Comparison of ENCODE assay signal across 9 cellular contexts in genomic region chr3:136171097-136171542, GRCh38. TPM values are rescaled to one million over a fixed set of nuclear protein-coding genes. Genes with fewer than 3 reads are reported as not detected.
DNase-seq lines count a peak whose midpoint lies in the region; ATAC-seq, FAIRE-seq and TF ChIP-seq lines count a peak whose summit lies in the region.
"Had no signal": no experiment of that assay in that cellular context is flagged by ENCODE, and none has a peak within 500 bp of the region (broad histone marks: within the 10 kb centered on the region; RNA-seq: fewer than 3 reads in every experiment).

No MANE protein-coding gene starts in this region.

- H3K27ac Mint-ChIP-seq in activated CD8-positive, alpha-beta T cell treated with anti-CD3 and anti-CD28 coated beads for 36 hours = no peak overlapping the region

- TF ChIP-seq POLR2A in H54 (IDR thresholded peaks at IDR 0.05; ENCODE audit: low read depth, low read length) (no peak), right lobe of liver (IDR thresholded peaks at IDR 0.05) (no peak), GM12892 (IDR thresholded peaks at IDR 0.05; ENCODE audit: low read depth, low read length) (no peak)

- H3K4me1 Mint-ChIP-seq in activated CD8-positive, alpha-beta T cell treated with anti-CD3 and anti-CD28 coated beads for 36 hours (ENCODE audit: low read depth) = peaks cover 37% of the 10 kb centered on the region

- FAIRE-seq in H54 (lab: Jason Lieb, UNC) = peak; percentile 85
- FAIRE-seq in GM12892 (lab: Jason Lieb, UNC) = no peak

- peaks cover 0 to 44% (median 18%) of the 10 kb centered on the region in 11 experiments; a peak in 14 of 22 replicates for H3K9me3 ChIP-seq in BLaER1 treated with 17β-estradiol and CSF1 and Interleukin-3, amounts not matched to agents 10 nM and 100 nM (replicated peaks in 1 of 11)
- no peaks in the 10 kb centered on the region for H3K9me3 ChIP-seq in right lobe of liver

- H3K9ac ChIP-seq in BLaER1 treated with 17β-estradiol and CSF1 and Interleukin-3, amounts not matched to agents 10 nM and 100 nM = peak overlapping the region in 3 of 11 experiments; percentile 8 to 40 (median 25); a peak in 2 of 22 replicates

- TF ChIP-seq CTCF in activated CD8-positive, alpha-beta T cell treated with anti-CD3 and anti-CD28 coated beads for 36 hours (IDR thresholded peaks at IDR 0.05) = no peak
- no peak for TF ChIP-seq CTCF in right lobe of liver (IDR thresholded peaks at IDR 0.05)

- H3K27me3 ChIP-seq in BLaER1 treated with 17β-estradiol and CSF1 and Interleukin-3, amounts not matched to agents 10 nM and 100 nM = no peaks in the 10 kb centered on the region
- H3K27me3 ChIP-seq in right lobe of liver = no peaks in the 10 kb centered on the region

- DNase-seq in H54 (ENCODE audit: insufficient read length, low spot score) (no peak), right lobe of liver (no peak), H4 (ENCODE audit: low spot score) (no peak), GM12892 (ENCODE audit: insufficient read length) (no peak), dedifferentiated amniotic fluid mesenchymal stem cell (ENCODE audit: extremely low spot score) (no peak), NCI-H774 (lab: John Stamatoyannopoulos, UW) (no peak)
- DNase-seq in activated CD8-positive, alpha-beta T cell treated with anti-CD3 and anti-CD28 coated beads for 36 hours = no peak
- DNase-seq: MV-4-11 had no signal

- H3K4me3 Mint-ChIP-seq in activated CD8-positive, alpha-beta T cell treated with anti-CD3 and anti-CD28 coated beads for 36 hours = no peak overlapping the region

- WGBS in right lobe of liver (ENCODE audit: insufficient coverage, low coverage, low lambda C conversion rate, missing lambda C conversion rate) = 67% methylated on average over 1 of the region's 1 CpG

- POLR2A ChIA-PET in activated CD8-positive, alpha-beta T cell treated with anti-CD3 and anti-CD28 coated beads for 36 hours (lab: Charles Lee) = interaction anchor here (0.6 to 1.6 kb wide), 7 partner anchors 15 to 327 kb away, joined by 3 to 7 read pairs (median 3); partner anchors contain the start of gene MSL2

- peaks cover 94 to 100% (median 100%) of the 10 kb centered on the region in 11 experiments for H4K20me1 ChIP-seq in BLaER1 treated with 17β-estradiol and CSF1 and Interleukin-3, amounts not matched to agents 10 nM and 100 nM

- peaks cover 15 to 50% (median 26%) of the 10 kb centered on the region in 10 experiments for H3K4me1 ChIP-seq in BLaER1 treated with 17β-estradiol and CSF1 and Interleukin-3, amounts not matched to agents 10 nM and 100 nM
- H3K4me1 ChIP-seq in right lobe of liver = peaks cover 0 to 24% (median 2%) of the 10 kb centered on the region in 4 donors

- 0 out of 20 replicates have a peak overlapping the region, but pooled peaks of 1 of the 10 experiments have one; percentile 5 for H3K4me3 ChIP-seq in BLaER1 treated with 17β-estradiol and CSF1 and Interleukin-3, amounts not matched to agents 10 nM and 100 nM
- H3K4me3 ChIP-seq in right lobe of liver = no peak overlapping the region

- peaks cover 11% of the 10 kb centered on the region for H3K36me3 Mint-ChIP-seq in activated CD8-positive, alpha-beta T cell treated with anti-CD3 and anti-CD28 coated beads for 36 hours (ENCODE audit: low read depth)

- H3K27ac ChIP-seq in BLaER1 treated with 17β-estradiol and CSF1 and Interleukin-3, amounts not matched to agents 10 nM and 100 nM = peak overlapping the region in 8 of 11 experiments; percentile 19 to 65 (median 35); a peak in 13 of 22 replicates
- no peak overlapping the region for H3K27ac ChIP-seq in right lobe of liver

- H3K27me3 Mint-ChIP-seq in activated CD8-positive, alpha-beta T cell treated with anti-CD3 and anti-CD28 coated beads for 36 hours = no peaks in the 10 kb centered on the region

- intact Hi-C loops in activated CD8-positive, alpha-beta T cell treated with anti-CD3 and anti-CD28 coated beads for 36 hours (cut with micrococcal nuclease) = no loop called here
- intact Hi-C loops in right lobe of liver (cut with DNase I) = no loop called here

- peak; percentile 74 for ATAC-seq in activated CD8-positive, alpha-beta T cell treated with anti-CD3 and anti-CD28 coated beads for 36 hours
- peak in 3 of 4 donors; percentile 14 to 23 (median 18) for ATAC-seq in right lobe of liver

- H3K36me3 ChIP-seq in BLaER1 treated with 17β-estradiol and CSF1 and Interleukin-3, amounts not matched to agents 10 nM and 100 nM = peaks cover 0 to 40% (median 9%) of the 10 kb centered on the region in 11 experiments; a peak in 12 of 22 replicates
- no peaks in the 10 kb centered on the region for H3K36me3 ChIP-seq in right lobe of liver

- H3K9me3 Mint-ChIP-seq in activated CD8-positive, alpha-beta T cell treated with anti-CD3 and anti-CD28 coated beads for 36 hours = peaks cover 1% of the 10 kb centered on the region

- peak overlapping the region; percentile 24 to 74 (median 64) for H3K4me2 ChIP-seq in BLaER1 treated with 17β-estradiol and CSF1 and Interleukin-3, amounts not matched to agents 10 nM and 100 nM

- CTCF ChIA-PET in activated CD8-positive, alpha-beta T cell treated with anti-CD3 and anti-CD28 coated beads for 36 hours (lab: Charles Lee) = interaction anchor here (1.2 to 1.6 kb wide), 3 partner anchors 12 to 35 kb away, joined by 3 read pairs; no protein-coding TSS in a partner anchor

RNA-seq across cellular contexts. Expression of gene MSL2, which starts 25.0 kb away (rescaled TPM):
- total RNA-seq in activated CD8-positive, alpha-beta T cell treated with anti-CD3 and anti-CD28 coated beads for 36 hours = 10 to 100 TPM; 35.8 to 36.8 TPM
- total RNA-seq in right lobe of liver = 10 to 100 TPM in 5 of 6 experiments, 1 to 10 TPM in 1; 9.1 to 18.4 (median 13.1) TPM
- 12.7 and 38.6 TPM in 2 replicates for total RNA-seq in H4 (2014; rRNA removed; shearing (Covaris generic))
- 8.9 TPM for polyA plus RNA-seq in GM12892 (2012; ENCODE audit: missing spikeins)

Comparison
In these comparisons a context has a peak if more than half of its experiments do, and no peak if none do; other contexts are left out.
1. H3K27ac ChIP-seq: peak in BLaER1 treated with 17β-estradiol and CSF1 and Interleukin-3, amounts not matched to agents 10 nM and 100 nM (8 of 11); none in right lobe of liver (0 of 3).